In genomic region chr1:10212476-10212875, GRCh38 we compare ENCODE assay signal across 9 cellular contexts. TPM values are rescaled to one million over a fixed set of nuclear protein-coding genes. Genes with fewer than 3 reads are reported as not detected.
DNase-seq lines count a peak whose midpoint lies in the region; ATAC-seq and TF ChIP-seq lines count a peak whose summit lies in the region.
"Had no signal": no experiment of that assay in that cellular context is flagged by ENCODE, and none has a peak within 500 bp of the region (broad histone marks: within the 10 kb centered on the region; RNA-seq: fewer than 3 reads in every experiment).

No MANE protein-coding gene starts in this region.

- H3K27me3 ChIP-seq in muscle layer of duodenum (ENCODE audit: low read depth, low read length) (no peaks in the 10 kb centered on the region), upper lobe of left lung (no peaks in the 10 kb centered on the region)

- TF ChIP-seq EP300 in upper lobe of left lung (IDR thresholded peaks at IDR 0.05), result no peak

- no peak overlapping the region for H3K27ac Mint-ChIP-seq in activated naive CD8-positive, alpha-beta T cell
- no peak overlapping the region for H3K27ac Mint-ChIP-seq in activated naive CD8-positive, alpha-beta T cell treated with anti-CD3 and anti-CD28 coated beads for 36 hours

- no peaks in the 10 kb centered on the region for H3K36me3 Mint-ChIP-seq in activated naive CD8-positive, alpha-beta T cell
- no peaks in the 10 kb centered on the region for H3K36me3 Mint-ChIP-seq in activated naive CD8-positive, alpha-beta T cell treated with anti-CD3 and anti-CD28 coated beads for 36 hours

- H3K4me3 ChIP-seq in muscle layer of duodenum (ENCODE audit: low read depth in 1 of 2, low read length in 2 of 2), result peak overlapping the region; percentile 78 to 88
- H3K4me3 ChIP-seq in upper lobe of left lung, result peak overlapping the region in 1 of 4 donors; percentile 80

- H3K9me3 ChIP-seq in muscle layer of duodenum (ENCODE audit: control insufficient read depth in 1 of 2, low read length in 2 of 2) (no peaks in the 10 kb centered on the region), upper lobe of left lung (no peaks in the 10 kb centered on the region)

- TF ChIP-seq POLR2A in upper lobe of left lung (IDR thresholded peaks at IDR 0.05), result no peak

- no peak for DNase-seq in activated naive CD8-positive, alpha-beta T cell treated with anti-CD3 and anti-CD28 coated beads for 36 hours
- DNase-seq in caudate nucleus (lab: John Stamatoyannopoulos, UW) (no peak), upper lobe of left lung (no peak), omental fat pad (ENCODE audit: low spot score) (no peak)
- no peak for DNase-seq in activated effector memory CD4-positive, alpha-beta T cell treated with Interleukin-2 at 50 U/mL for 16 hours

- H3K4me1 ChIP-seq in muscle layer of duodenum (ENCODE audit: control insufficient read depth in 1 of 2, insufficient read depth in 2 of 2, low read length in 2 of 2), result peaks cover 11 to 46% of the 10 kb centered on the region in 2 donors
- peaks cover 38 to 67% (median 47%) of the 10 kb centered on the region in 4 donors for H3K4me1 ChIP-seq in upper lobe of left lung

- H3K4me3 Mint-ChIP-seq in activated naive CD8-positive, alpha-beta T cell, result peak overlapping the region; percentile 71
- no peak overlapping the region for H3K4me3 Mint-ChIP-seq in activated naive CD8-positive, alpha-beta T cell treated with anti-CD3 and anti-CD28 coated beads for 36 hours

- no peak for TF ChIP-seq CTCF in upper lobe of left lung (IDR thresholded peaks at IDR 0.05)
- no peak for TF ChIP-seq CTCF in omental fat pad (IDR thresholded peaks at IDR 0.05)

- H3K27me3 Mint-ChIP-seq in activated naive CD8-positive, alpha-beta T cell, result no peaks in the 10 kb centered on the region
- peaks cover 14% of the 10 kb centered on the region for H3K27me3 Mint-ChIP-seq in activated naive CD8-positive, alpha-beta T cell treated with anti-CD3 and anti-CD28 coated beads for 36 hours

- no peaks in the 10 kb centered on the region for H3K9me3 Mint-ChIP-seq in activated naive CD8-positive, alpha-beta T cell (ENCODE audit: low read depth)
- no peaks in the 10 kb centered on the region for H3K9me3 Mint-ChIP-seq in activated naive CD8-positive, alpha-beta T cell treated with anti-CD3 and anti-CD28 coated beads for 36 hours

- H3K36me3 ChIP-seq in muscle layer of duodenum (ENCODE audit: control insufficient read depth in 1 of 2, insufficient read depth in 2 of 2, low read length in 2 of 2) (peaks cover 0 to 12% of the 10 kb centered on the region in 2 donors), upper lobe of left lung (no peaks in the 10 kb centered on the region)

- ATAC-seq in upper lobe of left lung (ENCODE audit: low FRiP score in 2 of 2), result no peak
- ATAC-seq in omental fat pad (ENCODE audit: low FRiP score), result no peak
- ATAC-seq in GM19395 (IDR thresholded peaks at IDR 0.05; ENCODE audit: unreplicated experiment), result no peak

- 59 to 91% methylated on average over 1 of the region's 1 CpG for WGBS in upper lobe of left lung, 2 donors

- peaks cover 32% of the 10 kb centered on the region for H3K4me1 Mint-ChIP-seq in activated naive CD8-positive, alpha-beta T cell (ENCODE audit: low read depth)
- peaks cover 35% of the 10 kb centered on the region for H3K4me1 Mint-ChIP-seq in activated naive CD8-positive, alpha-beta T cell treated with anti-CD3 and anti-CD28 coated beads for 36 hours

- H3K27ac ChIP-seq in caudate nucleus (ENCODE audit: low read depth, low read length), result peak overlapping the region; percentile 98
- peak overlapping the region; percentile 93 for H3K27ac ChIP-seq in muscle layer of duodenum (ENCODE audit: low read length)
- H3K27ac ChIP-seq in upper lobe of left lung, result peak overlapping the region; percentile 97 to 99 (median 98)
- H3K27ac ChIP-seq: KMS-11 had no signal

RNA-seq across cellular contexts. Expression of gene KIF1B, which starts 2.1 kb away (rescaled TPM):
- 10 to 100 TPM; 10.0 to 11.2 TPM for total RNA-seq in activated naive CD8-positive, alpha-beta T cell treated with anti-CD3 and anti-CD28 coated beads for 36 hours
- 10 to 100 TPM; 29.4 to 67.1 (median 42.0) TPM for total RNA-seq in upper lobe of left lung
- 10 to 100 TPM; 45.7 to 63.5 (median 52.1) TPM for total RNA-seq in omental fat pad
